9 cellular contexts compared by ENCODE assay signal in genomic region chr2:218516614-218517013, GRCh38. TPM values are rescaled to one million over a fixed set of nuclear protein-coding genes. Genes with fewer than 3 reads are reported as not detected.
A peak's percentile ranks its signal among the peaks of the same experiment; 100 is the strongest.
DNase-seq lines count a peak whose midpoint lies in the region; FAIRE-seq and TF ChIP-seq lines count a peak whose summit lies in the region.
"Had no signal": no experiment of that assay in that cellular context is flagged by ENCODE, and none has a peak within 500 bp of the region (broad histone marks: within the 10 kb centered on the region; RNA-seq: fewer than 3 reads in every experiment).

No MANE protein-coding gene starts in this region.

- no peak overlapping the region for H3K18ac ChIP-seq in neuronal stem cell (ENCODE audit: low read length)

- H3K4me2 ChIP-seq in endothelial cell of umbilical vein (ENCODE audit: insufficient read depth, low read length) = no peak overlapping the region
- H3K4me2 ChIP-seq in neuronal stem cell (ENCODE audit: insufficient read depth, low read length, poor library complexity, severe bottlenecking) = no peak overlapping the region

- no peaks in the 10 kb centered on the region for H3K9me1 ChIP-seq in endothelial cell of umbilical vein (replicated peaks; ENCODE audit: control insufficient read depth, extremely low read depth, insufficient read depth, low read length)

- no peak overlapping the region for H2BK120ac ChIP-seq in neuronal stem cell (ENCODE audit: low read depth, low read length)

- H3K4me3 Mint-ChIP-seq in activated naive CD4-positive, alpha-beta T cell treated with anti-CD3 and anti-CD28 coated beads, Interleukin-2, amount 10 ng/mL, durations not matched to agents 7 days and 5 days = no peak overlapping the region

- TF ChIP-seq POLR2A in endothelial cell of umbilical vein (IDR thresholded peaks at IDR 0.05; ENCODE audit: low read depth, low read length) = no peak

- dilution Hi-C loops in endothelial cell of umbilical vein (cut with MboI; ENCODE audit: extremely low pct_ligation_motif_present, low sequenced_read_pairs) = no loop called here

- no peaks in the 10 kb centered on the region for H3K9me3 Mint-ChIP-seq in activated naive CD4-positive, alpha-beta T cell treated with anti-CD3 and anti-CD28 coated beads, Interleukin-2, amount 10 ng/mL, durations not matched to agents 7 days and 5 days

- peaks cover 25% of the 10 kb centered on the region for H3K36me3 Mint-ChIP-seq in activated naive CD4-positive, alpha-beta T cell treated with anti-CD3 and anti-CD28 coated beads, Interleukin-2, amount 10 ng/mL, durations not matched to agents 7 days and 5 days

- intact Hi-C loops in endothelial cell of umbilical vein (cut with micrococcal nuclease) = loop anchor here (1.0 kb wide), 1 partner anchor 110 kb away; no protein-coding TSS in a partner anchor

- no peak overlapping the region for H3K4me3 ChIP-seq in endothelial cell of umbilical vein (replicated peaks in 1 of 3; ENCODE audit: insufficient read depth in 1 of 3, low read depth in 1 of 3, low read length in 3 of 3)
- no peak overlapping the region for H3K4me3 ChIP-seq in small intestine (ENCODE audit: low read depth in 1 of 2, low read length in 2 of 2)
- H3K4me3 ChIP-seq in neuronal stem cell (ENCODE audit: low read length in 2 of 2) = no peak overlapping the region

- H4K91ac ChIP-seq in neuronal stem cell (ENCODE audit: low read depth, low read length, poor library complexity) = no peak overlapping the region

- H4K8ac ChIP-seq in neuronal stem cell (ENCODE audit: low read depth, low read length) = no peak overlapping the region

- H2AFZ ChIP-seq in endothelial cell of umbilical vein (ENCODE audit: low read depth, low read length) = no peak overlapping the region
- no peak overlapping the region for H2AFZ ChIP-seq in neuronal stem cell (ENCODE audit: low read length)

- H3K14ac ChIP-seq in neuronal stem cell (ENCODE audit: low read length) = no peak overlapping the region

- no peak overlapping the region for H3K27ac Mint-ChIP-seq in activated naive CD4-positive, alpha-beta T cell treated with anti-CD3 and anti-CD28 coated beads, Interleukin-2, amount 10 ng/mL, durations not matched to agents 7 days and 5 days

- H2BK5ac ChIP-seq in neuronal stem cell (ENCODE audit: low read length) = no peak overlapping the region

- peak; percentile 38 for DNase-seq in activated naive CD4-positive, alpha-beta T cell treated with anti-CD3 and anti-CD28 coated beads, Interleukin-2, amount 10 ng/mL, durations not matched to agents 7 days and 5 days
- no peak for DNase-seq in activated naive CD4-positive, alpha-beta T cell (lab: John Stamatoyannopoulos, UW)
- DNase-seq in NCI-H460 (ENCODE audit: extremely low read depth, low read depth) = peak; percentile 34
- no peak for DNase-seq in endothelial cell of umbilical vein (ENCODE audit: low read depth, low spot score)
- peak; percentile 26 for DNase-seq in small intestine
- DNase-seq in cortex of kidney (lab: John Stamatoyannopoulos, UW) = no peak
- no peak for DNase-seq in NCI-H1048 (lab: John Stamatoyannopoulos, UW)
- DNase-seq in neuronal stem cell (ENCODE audit: low spot score) = no peak
- DNase-seq: activated gamma-delta T cell had no signal

- no TSS peak for BruUV-seq in endothelial cell of umbilical vein (replicated peaks; lab: Mats Ljungman, UMichigan)

- H3K36me3 ChIP-seq in endothelial cell of umbilical vein (ENCODE audit: control insufficient read depth in 2 of 2, extremely low read depth in 1 of 2, insufficient read depth in 2 of 2, low read length in 2 of 2) (no peaks in the 10 kb centered on the region), small intestine (ENCODE audit: control insufficient read depth in 2 of 2, insufficient read depth in 2 of 2, low read length in 2 of 2) (no peaks in the 10 kb centered on the region), neuronal stem cell (replicated peaks in 1 of 2; ENCODE audit: control insufficient read depth in 2 of 2, insufficient read depth in 2 of 2, low read length in 2 of 2) (peaks cover 4 to 77% of the 10 kb centered on the region in 2 donors)

- H3K79me1 ChIP-seq in neuronal stem cell (ENCODE audit: low read depth, low read length) = no peaks in the 10 kb centered on the region

- H3K9ac ChIP-seq in endothelial cell of umbilical vein (replicated peaks; ENCODE audit: extremely low read depth, insufficient read depth, low read length) (no peak overlapping the region), neuronal stem cell (ENCODE audit: low read depth, low read length, poor library complexity) (no peak overlapping the region)

- CTCF ChIA-PET in activated naive CD4-positive, alpha-beta T cell treated with anti-CD3 and anti-CD28 coated beads, Interleukin-2, amount 10 ng/mL, durations not matched to agents 7 days and 5 days (lab: Charles Lee) = interaction anchor here (0.7 to 1.6 kb wide), 8 partner anchors 13 to 125 kb away, joined by 3 to 5 read pairs (median 3); partner anchors contain the start of gene USP37
- CTCF ChIA-PET in endothelial cell of umbilical vein (lab: Charles Lee) = interaction anchor here (0.6 to 1.7 kb wide), 10 partner anchors 11 to 91 kb away, joined by 3 to 17 read pairs (median 4); partner anchors contain the start of gene PLCD4

- TF ChIP-seq CTCF in endothelial cell of umbilical vein (IDR thresholded peaks at IDR 0.05; ENCODE audit: extremely low read depth in 1 of 2, insufficient read depth in 1 of 2, low read depth in 1 of 2, low read length in 2 of 2) = peak; percentile 27 to 38

- no peaks in the 10 kb centered on the region for H4K20me1 ChIP-seq in endothelial cell of umbilical vein (replicated peaks; ENCODE audit: control insufficient read depth, extremely low read depth, insufficient read depth, low read length)

- H3K4me1 Mint-ChIP-seq in activated naive CD4-positive, alpha-beta T cell treated with anti-CD3 and anti-CD28 coated beads, Interleukin-2, amount 10 ng/mL, durations not matched to agents 7 days and 5 days = peaks cover 15% of the 10 kb centered on the region

- 80 to 83% (median 83%) methylated on average over 1 of the region's 1 CpG for whole genome bisulfite sequencing in small intestine, 3 donors
- WGBS in neuronal stem cell (ENCODE audit: extremely low coverage in 2 of 2, insufficient read length in 2 of 2, insufficient replicate concordance in 1 of 2), 2 donors = no CpG with 5 or more reads among the region's 1 CpG

- FAIRE-seq in endothelial cell of umbilical vein (lab: Jason Lieb, UNC) = no peak
- no peak for FAIRE-seq in small intestine (lab: Jason Lieb, UNC)

- POLR2A ChIA-PET in endothelial cell of umbilical vein (lab: Charles Lee) = no interaction called here

- H2BK12ac ChIP-seq in neuronal stem cell (ENCODE audit: low read length) = no peak overlapping the region

- H3K23ac ChIP-seq in neuronal stem cell (ENCODE audit: low read depth, low read length, poor library complexity) = no peak overlapping the region

- H3K27me3 Mint-ChIP-seq in activated naive CD4-positive, alpha-beta T cell treated with anti-CD3 and anti-CD28 coated beads, Interleukin-2, amount 10 ng/mL, durations not matched to agents 7 days and 5 days = no peaks in the 10 kb centered on the region

- H2AK5ac ChIP-seq in neuronal stem cell (ENCODE audit: low read depth, low read length) = no peak overlapping the region

- no peak overlapping the region for H2BK15ac ChIP-seq in neuronal stem cell (ENCODE audit: low read length)

- no peaks in the 10 kb centered on the region for H3K79me2 ChIP-seq in endothelial cell of umbilical vein (ENCODE audit: control insufficient read depth, insufficient read depth, low read length)

- H3K4me1 ChIP-seq in endothelial cell of umbilical vein (ENCODE audit: control insufficient read depth, extremely low read depth, insufficient read depth, low read length) = no peaks in the 10 kb centered on the region
- H3K4me1 ChIP-seq in small intestine (ENCODE audit: control insufficient read depth in 2 of 2, insufficient read depth in 1 of 2, low read depth in 1 of 2, low read length in 1 of 2) = no peaks in the 10 kb centered on the region
- H3K4me1 ChIP-seq in neuronal stem cell (ENCODE audit: control insufficient read depth in 2 of 2, insufficient read depth in 1 of 2, low read depth in 1 of 2, low read length in 2 of 2) = no peaks in the 10 kb centered on the region

- H3K27me3 ChIP-seq in endothelial cell of umbilical vein (ENCODE audit: control insufficient read depth in 2 of 2, insufficient read depth in 2 of 2, low read length in 2 of 2) (no peaks in the 10 kb centered on the region), small intestine (ENCODE audit: control insufficient read depth in 2 of 2, insufficient read depth in 2 of 2, low read length in 2 of 2) (no peaks in the 10 kb centered on the region), neuronal stem cell (ENCODE audit: control insufficient read depth in 3 of 3, insufficient read depth in 3 of 3, low read depth in 1 of 3, low read length in 3 of 3) (no peaks in the 10 kb centered on the region)

- H3K27ac ChIP-seq in endothelial cell of umbilical vein (ENCODE audit: insufficient read depth, low read depth, low read length) (no peak overlapping the region), small intestine (ENCODE audit: low read depth in 1 of 2, low read length in 1 of 2) (no peak overlapping the region), neuronal stem cell (replicated peaks; ENCODE audit: low read length) (no peak overlapping the region)

- H3K9me3 ChIP-seq in endothelial cell of umbilical vein (replicated peaks; ENCODE audit: control insufficient read depth, insufficient read depth, low read length) (no peaks in the 10 kb centered on the region), small intestine (ENCODE audit: control insufficient read depth, low read depth) (no peaks in the 10 kb centered on the region), neuronal stem cell (replicated peaks in 1 of 2; ENCODE audit: control insufficient read depth in 2 of 2, insufficient read depth in 1 of 2, low read depth in 1 of 2, low read length in 2 of 2) (no peaks in the 10 kb centered on the region)

- H3K4ac ChIP-seq in neuronal stem cell (ENCODE audit: low read length) = no peak overlapping the region

RNA-seq across cellular contexts. Expression of gene USP37, which starts 51.5 kb away (rescaled TPM):
- total RNA-seq in NCI-H460 (2014; rRNA removed; shearing (Covaris generic)) = 11.2 and 14.6 TPM in 2 replicates
- 6.8 and 11.7 TPM in 2 replicates for polyA plus RNA-seq in NCI-H460 (2014; cell fraction: nucleus; rRNA removed)
- total RNA-seq in endothelial cell of umbilical vein = 13.1 and 14.4 TPM in 2 replicates
- 1.3 and 1.9 TPM in 2 replicates for polyA plus RNA-seq in endothelial cell of umbilical vein
- 1.9 and 2.2 TPM in 2 replicates for polyA plus RNA-seq in endothelial cell of umbilical vein (2011; cell fraction: cytosol; rRNA removed)
- 5.4 and 8.3 TPM in 2 replicates for polyA plus RNA-seq in endothelial cell of umbilical vein (2011; cell fraction: nucleus; rRNA removed)
- polyA plus RNA-seq in endothelial cell of umbilical vein (2012) = 4.2 and 4.4 TPM in 2 replicates
- 11.6 and 14.0 TPM in 2 replicates for polyA minus RNA-seq in endothelial cell of umbilical vein
- polyA minus RNA-seq in endothelial cell of umbilical vein (2011; cell fraction: cytosol; rRNA and poly(A)+ RNA removed) = 15.0 TPM
- polyA minus RNA-seq in endothelial cell of umbilical vein (2011; cell fraction: nucleus; rRNA and poly(A)+ RNA removed) = 10.3 and 14.2 TPM in 2 replicates
- polyA plus RNA-seq in small intestine = 1 to 10 TPM; 2.0 to 2.5 (median 2.2) TPM
- polyA plus RNA-seq in neuronal stem cell (2013, experiment 1 of 2) = 7.6 TPM
- 7.6 TPM for polyA plus RNA-seq in neuronal stem cell (2013, experiment 2 of 2)

RNA-seq across cellular contexts. Expression of gene CNOT9, which starts 52.0 kb away (rescaled TPM):
- 78.5 and 85.3 TPM in 2 replicates for total RNA-seq in NCI-H460 (2014; rRNA removed; shearing (Covaris generic))
- 54.9 and 79.9 TPM in 2 replicates for polyA plus RNA-seq in NCI-H460 (2014; cell fraction: nucleus; rRNA removed)
- 63.2 and 68.9 TPM in 2 replicates for total RNA-seq in endothelial cell of umbilical vein
- polyA plus RNA-seq in endothelial cell of umbilical vein (53.2 and 57.3 TPM in 2 replicates), small intestine (10 to 100 TPM; 11.4 to 22.7 (median 12.4) TPM)
- polyA plus RNA-seq in endothelial cell of umbilical vein (2011; cell fraction: cytosol; rRNA removed) = 47.5 and 48.9 TPM in 2 replicates
- 73.5 and 73.7 TPM in 2 replicates for polyA plus RNA-seq in endothelial cell of umbilical vein (2011; cell fraction: nucleus; rRNA removed)
- polyA plus RNA-seq in endothelial cell of umbilical vein (2012) = 37.0 and 50.4 TPM in 2 replicates
- 106 and 138 TPM in 2 replicates for polyA minus RNA-seq in endothelial cell of umbilical vein
- polyA minus RNA-seq in endothelial cell of umbilical vein (2011; cell fraction: cytosol; rRNA and poly(A)+ RNA removed) = 61.2 TPM
- 42.1 and 66.8 TPM in 2 replicates for polyA minus RNA-seq in endothelial cell of umbilical vein (2011; cell fraction: nucleus; rRNA and poly(A)+ RNA removed)
- polyA plus RNA-seq in neuronal stem cell (2013, experiment 1 of 2) = 53.0 TPM
- polyA plus RNA-seq in neuronal stem cell (2013, experiment 2 of 2) = 56.2 TPM

Comparison
In these comparisons a context has a peak if more than half of its experiments do, and no peak if none do; other contexts are left out.
1. DNase-seq: peak in activated naive CD4-positive, alpha-beta T cell treated with anti-CD3 and anti-CD28 coated beads, Interleukin-2, amount 10 ng/mL, durations not matched to agents 7 days and 5 days (single experiment), NCI-H460 (single experiment) and small intestine (single experiment); none in activated naive CD4-positive, alpha-beta T cell (0 of 4), endothelial cell of umbilical vein (single experiment), cortex of kidney (single experiment), NCI-H1048 (single experiment) and neuronal stem cell (single experiment).